2 cellular contexts compared by ENCODE assay signal in the genomic region with DNA sequence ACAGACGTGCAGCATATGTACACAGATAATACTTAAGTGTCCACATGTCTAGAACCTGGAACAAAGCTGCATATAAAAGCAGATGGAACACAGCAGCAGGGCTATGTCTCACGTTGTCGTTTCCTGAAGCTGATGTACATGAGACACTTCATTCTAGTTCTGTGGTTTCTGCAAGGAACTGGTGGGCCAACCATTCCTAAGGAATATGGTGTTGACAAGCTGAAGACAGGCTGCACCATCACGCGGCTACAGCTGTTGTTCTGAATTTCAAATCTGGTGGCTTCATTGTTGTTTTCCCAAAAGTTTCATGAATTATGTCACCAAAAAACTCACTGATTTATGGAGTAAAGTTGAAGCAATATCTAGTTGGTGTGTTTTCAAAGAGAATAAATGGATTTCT.
TF ChIP-seq lines count a peak whose summit lies in the region.

No MANE protein-coding gene starts in this region.

TF ChIP-seq in liver, 16 proteins besides CTCF, POLR2A, EP300 and RAD21 (continued from another document):
- no peak for TF ChIP-seq ZBTB33 (IDR thresholded peaks at IDR 0.05)
- no peak for TF ChIP-seq NR2F2 (IDR thresholded peaks at IDR 0.05)
- TF ChIP-seq EGR1 (IDR thresholded peaks at IDR 0.05; ENCODE audit: low read depth in 2 of 2): no peak
- TF ChIP-seq GABPA (IDR thresholded peaks at IDR 0.05 in 1 of 2, conservative IDR thresholded peaks at IDR 0.05 in 1 of 2): no peak
- TF ChIP-seq HNF4A (conservative IDR thresholded peaks at IDR 0.05): no peak
- TF ChIP-seq YY1 (IDR thresholded peaks at IDR 0.05): no peak
- no peak for TF ChIP-seq TAF1 (conservative IDR thresholded peaks at IDR 0.05)
- TF ChIP-seq RXRA (IDR thresholded peaks at IDR 0.05): no peak
- no peak for TF ChIP-seq FOXA2 (IDR thresholded peaks at IDR 0.05)
- no peak for TF ChIP-seq HNF4G (IDR thresholded peaks at IDR 0.05)
- TF ChIP-seq, protein P1, sequence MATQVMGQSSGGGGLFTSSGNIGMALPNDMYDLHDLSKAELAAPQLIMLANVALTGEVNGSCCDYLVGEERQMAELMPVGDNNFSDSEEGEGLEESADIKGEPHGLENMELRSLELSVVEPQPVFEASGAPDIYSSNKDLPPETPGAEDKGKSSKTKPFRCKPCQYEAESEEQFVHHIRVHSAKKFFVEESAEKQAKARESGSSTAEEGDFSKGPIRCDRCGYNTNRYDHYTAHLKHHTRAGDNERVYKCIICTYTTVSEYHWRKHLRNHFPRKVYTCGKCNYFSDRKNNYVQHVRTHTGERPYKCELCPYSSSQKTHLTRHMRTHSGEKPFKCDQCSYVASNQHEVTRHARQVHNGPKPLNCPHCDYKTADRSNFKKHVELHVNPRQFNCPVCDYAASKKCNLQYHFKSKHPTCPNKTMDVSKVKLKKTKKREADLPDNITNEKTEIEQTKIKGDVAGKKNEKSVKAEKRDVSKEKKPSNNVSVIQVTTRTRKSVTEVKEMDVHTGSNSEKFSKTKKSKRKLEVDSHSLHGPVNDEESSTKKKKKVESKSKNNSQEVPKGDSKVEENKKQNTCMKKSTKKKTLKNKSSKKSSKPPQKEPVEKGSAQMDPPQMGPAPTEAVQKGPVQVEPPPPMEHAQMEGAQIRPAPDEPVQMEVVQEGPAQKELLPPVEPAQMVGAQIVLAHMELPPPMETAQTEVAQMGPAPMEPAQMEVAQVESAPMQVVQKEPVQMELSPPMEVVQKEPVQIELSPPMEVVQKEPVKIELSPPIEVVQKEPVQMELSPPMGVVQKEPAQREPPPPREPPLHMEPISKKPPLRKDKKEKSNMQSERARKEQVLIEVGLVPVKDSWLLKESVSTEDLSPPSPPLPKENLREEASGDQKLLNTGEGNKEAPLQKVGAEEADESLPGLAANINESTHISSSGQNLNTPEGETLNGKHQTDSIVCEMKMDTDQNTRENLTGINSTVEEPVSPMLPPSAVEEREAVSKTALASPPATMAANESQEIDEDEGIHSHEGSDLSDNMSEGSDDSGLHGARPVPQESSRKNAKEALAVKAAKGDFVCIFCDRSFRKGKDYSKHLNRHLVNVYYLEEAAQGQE (IDR thresholded peaks at IDR 0.05): no peak

TF ChIP-seq in HepG2, 621 proteins besides CTCF, POLR2A, EP300 and RAD21 (continued from another document):
- no peak for TF ChIP-seq UBTF (CRISPR knock-in tag; IDR thresholded peaks at IDR 0.05)
- no peak for TF ChIP-seq CEBPG (CRISPR knock-in tag; IDR thresholded peaks at IDR 0.05)
- no peak for TF ChIP-seq MED13 (CRISPR knock-in tag; IDR thresholded peaks at IDR 0.05)
- TF ChIP-seq PAX8 (CRISPR knock-in tag; IDR thresholded peaks at IDR 0.05; ENCODE audit: borderline replicate concordance): no peak
- TF ChIP-seq ZNF556 (CRISPR knock-in tag; IDR thresholded peaks at IDR 0.05; ENCODE audit: borderline replicate concordance): no peak
- TF ChIP-seq, protein P2, sequence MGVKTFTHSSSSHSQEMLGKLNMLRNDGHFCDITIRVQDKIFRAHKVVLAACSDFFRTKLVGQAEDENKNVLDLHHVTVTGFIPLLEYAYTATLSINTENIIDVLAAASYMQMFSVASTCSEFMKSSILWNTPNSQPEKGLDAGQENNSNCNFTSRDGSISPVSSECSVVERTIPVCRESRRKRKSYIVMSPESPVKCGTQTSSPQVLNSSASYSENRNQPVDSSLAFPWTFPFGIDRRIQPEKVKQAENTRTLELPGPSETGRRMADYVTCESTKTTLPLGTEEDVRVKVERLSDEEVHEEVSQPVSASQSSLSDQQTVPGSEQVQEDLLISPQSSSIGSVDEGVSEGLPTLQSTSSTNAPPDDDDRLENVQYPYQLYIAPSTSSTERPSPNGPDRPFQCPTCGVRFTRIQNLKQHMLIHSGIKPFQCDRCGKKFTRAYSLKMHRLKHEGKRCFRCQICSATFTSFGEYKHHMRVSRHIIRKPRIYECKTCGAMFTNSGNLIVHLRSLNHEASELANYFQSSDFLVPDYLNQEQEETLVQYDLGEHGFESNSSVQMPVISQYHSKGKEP (CRISPR knock-in tag; IDR thresholded peaks at IDR 0.05): no peak
- TF ChIP-seq, protein P3, sequence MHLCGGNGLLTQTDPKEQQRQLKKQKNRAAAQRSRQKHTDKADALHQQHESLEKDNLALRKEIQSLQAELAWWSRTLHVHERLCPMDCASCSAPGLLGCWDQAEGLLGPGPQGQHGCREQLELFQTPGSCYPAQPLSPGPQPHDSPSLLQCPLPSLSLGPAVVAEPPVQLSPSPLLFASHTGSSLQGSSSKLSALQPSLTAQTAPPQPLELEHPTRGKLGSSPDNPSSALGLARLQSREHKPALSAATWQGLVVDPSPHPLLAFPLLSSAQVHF (CRISPR knock-in tag; IDR thresholded peaks at IDR 0.05): no peak
- no peak for TF ChIP-seq NRL (CRISPR knock-in tag; IDR thresholded peaks at IDR 0.05; ENCODE audit: borderline replicate concordance)
- TF ChIP-seq SAP130 (CRISPR knock-in tag; IDR thresholded peaks at IDR 0.05; ENCODE audit: low read depth): no peak
- no peak for TF ChIP-seq YEATS2 (CRISPR knock-in tag; IDR thresholded peaks at IDR 0.05; ENCODE audit: borderline replicate concordance)
- TF ChIP-seq CBX5 (CRISPR knock-in tag; IDR thresholded peaks at IDR 0.05; ENCODE audit: borderline replicate concordance): no peak
- TF ChIP-seq ARID2 (CRISPR knock-in tag; IDR thresholded peaks at IDR 0.05; ENCODE audit: borderline replicate concordance): no peak
- TF ChIP-seq ISX (CRISPR knock-in tag; conservative IDR thresholded peaks at IDR 0.05): no peak
- no peak for TF ChIP-seq ZNF615 (CRISPR knock-in tag; IDR thresholded peaks at IDR 0.05; ENCODE audit: borderline replicate concordance)
- TF ChIP-seq PRMT3 (CRISPR knock-in tag; IDR thresholded peaks at IDR 0.05; ENCODE audit: borderline replicate concordance, low read depth): no peak
